In the genomic region with DNA sequence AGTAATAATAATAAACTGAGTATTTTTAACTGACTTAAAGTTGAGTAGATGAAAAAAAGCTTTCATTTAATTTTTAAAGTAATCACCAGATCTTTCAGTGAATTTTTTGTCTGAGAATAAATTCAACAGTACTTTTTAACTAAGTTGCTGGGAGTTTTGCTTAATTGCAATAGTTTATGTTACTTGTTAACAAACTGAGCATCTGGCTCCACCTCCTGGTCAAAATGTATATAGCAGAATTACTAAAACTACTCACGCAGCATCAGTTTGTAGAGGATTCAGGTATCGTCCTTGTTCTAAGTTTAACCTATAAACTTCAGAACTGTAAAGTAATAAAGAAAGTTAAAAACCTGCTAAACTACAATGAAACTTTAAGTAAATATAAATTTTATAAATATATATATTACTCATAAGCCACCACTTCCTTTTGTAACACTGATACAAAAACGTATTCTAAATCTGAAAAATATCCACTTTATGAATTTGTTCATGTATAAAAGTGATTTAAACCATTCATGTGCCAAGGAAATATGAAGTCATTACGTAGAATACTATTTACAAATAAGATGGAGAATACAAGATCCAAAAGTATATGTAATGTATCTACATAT, we compare ENCODE assay signal across 8 cellular contexts. TPM values are rescaled to one million over a fixed set of nuclear protein-coding genes. Genes with fewer than 3 reads are reported as not detected.
DNase-seq lines count a peak whose midpoint lies in the region; ATAC-seq and TF ChIP-seq lines count a peak whose summit lies in the region.

No MANE protein-coding gene starts in this region.

- no peak overlapping the region for H3K4me2 ChIP-seq in PC-9

- H4K20me1 ChIP-seq in PC-9 (ENCODE audit: insufficient read depth) = no peaks in the 10 kb centered on the region

- no peak overlapping the region for H2AFZ ChIP-seq in PC-9

- H3K36me3 Mint-ChIP-seq in effector memory CD8-positive, alpha-beta T cell (ENCODE audit: insufficient read depth) = peaks cover 54% of the 10 kb centered on the region
- peaks cover 0 to 68% (median 4%) of the 10 kb centered on the region in 3 donors for H3K36me3 Mint-ChIP-seq in naive thymus-derived CD8-positive, alpha-beta T cell

- H3K27me3 Mint-ChIP-seq in effector memory CD8-positive, alpha-beta T cell = no peaks in the 10 kb centered on the region
- no peaks in the 10 kb centered on the region for H3K27me3 Mint-ChIP-seq in naive thymus-derived CD8-positive, alpha-beta T cell

- H3K4me1 ChIP-seq in PC-9 (replicated peaks; ENCODE audit: insufficient read depth) = no peaks in the 10 kb centered on the region

- H3K9me3 ChIP-seq in PC-9 (ENCODE audit: insufficient read depth, low read depth) = no peaks in the 10 kb centered on the region

- no peak overlapping the region for H3K4me3 Mint-ChIP-seq in effector memory CD8-positive, alpha-beta T cell
- no peak overlapping the region for H3K4me3 Mint-ChIP-seq in naive thymus-derived CD8-positive, alpha-beta T cell

- ATAC-seq in effector memory CD8-positive, alpha-beta T cell (replicated peaks) = peak; percentile 68
- peak; percentile 54 to 65 for ATAC-seq in naive thymus-derived CD8-positive, alpha-beta T cell
- ATAC-seq in GM18909 (IDR thresholded peaks at IDR 0.05; ENCODE audit: poor library complexity, unreplicated experiment) = no peak

- peaks cover 28% of the 10 kb centered on the region for H3F3A ChIP-seq in PC-9 (ENCODE audit: insufficient read depth, low read depth)

- H3K9me2 ChIP-seq in PC-9 (ENCODE audit: insufficient read depth) = no peaks in the 10 kb centered on the region

- H3K36me3 ChIP-seq in PC-9 (ENCODE audit: low read depth) = peaks cover 52% of the 10 kb centered on the region

- TF ChIP-seq CTCF in PC-9 (conservative IDR thresholded peaks at IDR 0.05) = peak; percentile 93

- no peak overlapping the region for H3K27ac ChIP-seq in PC-9

- peak; percentile 62 for DNase-seq in NOMO-1 treated with DMSO at 0.1 percent for 48 hours (lab: John Stamatoyannopoulos, UW; ENCODE audit: unreplicated experiment)
- no peak for DNase-seq in NOMO-1 treated with dmso at 0.1 percent for 144 hours (lab: John Stamatoyannopoulos, UW; ENCODE audit: unreplicated experiment)
- DNase-seq in Jurkat, Clone E6-1 (ENCODE audit: low read depth, low spot score) = peak; percentile 69
- DNase-seq in PC-9 = peak in 1 of 2 experiments; percentile 58
- peak; percentile 45 to 48 (median 46) for DNase-seq in effector memory CD8-positive, alpha-beta T cell
- peak in 7 of 10 donors; percentile 26 to 70 (median 62) for DNase-seq in naive thymus-derived CD8-positive, alpha-beta T cell
- no peak for DNase-seq in effector CD8-positive, alpha-beta T cell (lab: John Stamatoyannopoulos, UW)

- peaks cover 0 to under 1% of the 10 kb centered on the region in 2 donors for H3K4me1 Mint-ChIP-seq in effector memory CD8-positive, alpha-beta T cell (ENCODE audit: low read depth in 2 of 2)
- no peaks in the 10 kb centered on the region for H3K4me1 Mint-ChIP-seq in naive thymus-derived CD8-positive, alpha-beta T cell

- no peaks in the 10 kb centered on the region for H3K27me3 ChIP-seq in PC-9 (ENCODE audit: insufficient read depth, low read depth)

- no TSS peak for BruUV-seq in PC-9 (replicated peaks; lab: Mats Ljungman, UMichigan)

- no peak overlapping the region for H3K27ac Mint-ChIP-seq in effector memory CD8-positive, alpha-beta T cell
- no peak overlapping the region for H3K27ac Mint-ChIP-seq in naive thymus-derived CD8-positive, alpha-beta T cell

- CTCF ChIA-PET in PC-9 (lab: Charles Lee) = no interaction called here

- intact Hi-C loops in PC-9 (cut with micrococcal nuclease; ENCODE audit: unreplicated experiment) = loop anchor here (2.0 to 10.0 kb wide), 2 partner anchors 364 to 596 kb away; partner anchors contain the start of gene HPCAL1

- POLR2A ChIA-PET in PC-9 (lab: Charles Lee; ENCODE audit: unreplicated experiment) = no interaction called here
- POLR2A ChIA-PET in naive thymus-derived CD8-positive, alpha-beta T cell (lab: Charles Lee) = no interaction called here

- no peak overlapping the region for H3K4me3 ChIP-seq in Jurkat, Clone E6-1 (ENCODE audit: low read length)
- no peak overlapping the region for H3K4me3 ChIP-seq in PC-9

- no peaks in the 10 kb centered on the region for H3K9me3 Mint-ChIP-seq in effector memory CD8-positive, alpha-beta T cell
- H3K9me3 Mint-ChIP-seq in naive thymus-derived CD8-positive, alpha-beta T cell = no peaks in the 10 kb centered on the region

- no peaks in the 10 kb centered on the region for H3K79me2 ChIP-seq in PC-9 (ENCODE audit: low read depth)

RNA-seq across cellular contexts. Expression of gene NOL10, which starts 21.3 kb away (rescaled TPM):
- 27.6 TPM for polyA plus RNA-seq in Jurkat, Clone E6-1 (2012; ENCODE audit: insufficient read depth, insufficient read length)
- total RNA-seq in PC-9 (2021) = 19.6 and 26.0 TPM in 2 replicates
- total RNA-seq in naive thymus-derived CD8-positive, alpha-beta T cell = 10 to 100 TPM; 19.2 to 19.7 TPM
- 10 to 100 TPM; 15.0 to 20.9 (median 19.0) TPM for polyA plus RNA-seq in naive thymus-derived CD8-positive, alpha-beta T cell

RNA-seq across cellular contexts. Expression of gene ATP6V1C2, which starts 52.9 kb away (rescaled TPM):
- 0.63 TPM for polyA plus RNA-seq in Jurkat, Clone E6-1 (2012; ENCODE audit: insufficient read depth, insufficient read length)
- not detected in 2 replicates for total RNA-seq in PC-9 (2021)
- under 1 TPM in 1 of 2 experiments, not detected in 1; 0.47 TPM for total RNA-seq in naive thymus-derived CD8-positive, alpha-beta T cell
- under 1 TPM in 2 of 3 donors, not detected in 1; 0.11 to 0.19 TPM for polyA plus RNA-seq in naive thymus-derived CD8-positive, alpha-beta T cell

Comparison
In these comparisons a context has a peak if more than half of its experiments do, and no peak if none do; other contexts are left out.
1. DNase-seq: peak in NOMO-1 treated with DMSO at 0.1 percent for 48 hours (single experiment), Jurkat, Clone E6-1 (single experiment), effector memory CD8-positive, alpha-beta T cell (3 of 3) and naive thymus-derived CD8-positive, alpha-beta T cell (7 of 10); none in NOMO-1 treated with dmso at 0.1 percent for 144 hours (single experiment) and effector CD8-positive, alpha-beta T cell (single experiment).